Comparison of ENCODE assay signal across 17 cellular contexts in the genomic region with DNA sequence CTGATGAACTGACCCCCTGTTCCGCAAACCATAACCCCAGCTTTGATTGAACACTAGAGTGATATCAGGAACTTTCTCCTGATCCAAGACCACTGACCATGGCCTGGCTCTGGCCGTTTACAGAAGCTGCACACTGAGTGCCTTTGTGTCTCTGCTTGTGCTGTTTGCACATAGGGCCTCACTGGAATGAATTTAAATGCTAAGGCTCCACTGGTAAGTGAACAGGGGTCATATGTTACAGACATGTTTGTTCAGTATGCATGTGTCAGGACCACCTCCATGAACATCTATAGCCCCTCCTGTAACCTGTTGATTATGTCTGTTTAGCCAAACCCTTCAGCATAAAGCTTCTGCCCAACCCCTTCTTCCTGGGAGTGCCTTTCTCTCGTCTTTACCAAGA.
DNase-seq lines count a peak whose midpoint lies in the region.
"Had no signal": no experiment of that assay in that cellular context is flagged by ENCODE, and none has a peak within 500 bp of the region (broad histone marks: within the 10 kb centered on the region; RNA-seq: fewer than 3 reads in every experiment).

No MANE protein-coding gene starts in this region.

- H3K9me3 Mint-ChIP-seq in T-helper 2 cell treated with Interferon-gamma antibody and Interleukin-4, amounts not matched to agents 5 μg/mL and 100 μg/mL, for 36 hours: no peaks in the 10 kb centered on the region

- no peak overlapping the region for H3K27ac Mint-ChIP-seq in T-helper 2 cell treated with Interferon-gamma antibody and Interleukin-4, amounts not matched to agents 5 μg/mL and 100 μg/mL, for 36 hours

- no peaks in the 10 kb centered on the region for H3K36me3 ChIP-seq in BLaER1
- H3K36me3 ChIP-seq: BE2C had no signal

- no peaks in the 10 kb centered on the region for H4K20me1 ChIP-seq in BLaER1

- H3K27me3 ChIP-seq in BLaER1: no peaks in the 10 kb centered on the region
- H3K27me3 ChIP-seq: BE2C had no signal

- peak overlapping the region; percentile 74 for H3K4me2 ChIP-seq in BLaER1
- H3K4me2 ChIP-seq: KMS-11 had no signal

- peak overlapping the region; percentile 59 for H3K4me3 Mint-ChIP-seq in T-helper 2 cell treated with Interferon-gamma antibody and Interleukin-4, amounts not matched to agents 5 μg/mL and 100 μg/mL, for 36 hours

- H3K4me3 ChIP-seq in BLaER1 (no peak overlapping the region), iPS-18c (ENCODE audit: insufficient read depth, low read depth, low read length) (0 out of 2 replicates have a peak overlapping the region, but pooled peaks have one; percentile 0)

- DNase-seq in T-helper 2 cell treated with Interferon-gamma antibody and Interleukin-4, amounts not matched to agents 5 μg/mL and 100 μg/mL, for 36 hours (ENCODE audit: low spot score): no peak
- DNase-seq in T-helper 2 cell (no peak), NAMALWA (ENCODE audit: low spot score) (peak; percentile 43), ACHN (no peak), DMS153 (lab: John Stamatoyannopoulos, UW) (no peak), NCI-H128 (lab: John Stamatoyannopoulos, UW; ENCODE audit: unreplicated experiment) (no peak)
- DNase-seq: NCI-H1105, NCI-H1694 treated with DMSO at 0.1 percent for 48 hours, NCI-H2107, NCI-H2227 treated with DMSO at 0.1 percent for 48 hours, NCI-H524, SHP77 had no signal

- peaks cover 40% of the 10 kb centered on the region for H3K4me1 ChIP-seq in BLaER1
- H3K4me1 ChIP-seq: BE2C had no signal

- peak overlapping the region; percentile 89 for H3K27ac ChIP-seq in BLaER1
- H3K27ac ChIP-seq: 22Rv1, KMS-11 had no signal

- in situ Hi-C loops in ACHN (cut with HindIII; ENCODE audit: low pct_ligation_motif_present, low pct_unique_long_range_greater_than_20kb, low sequenced_read_pairs): no loop called here

- H3K4me1 Mint-ChIP-seq in T-helper 2 cell treated with Interferon-gamma antibody and Interleukin-4, amounts not matched to agents 5 μg/mL and 100 μg/mL, for 36 hours (ENCODE audit: low read depth): peaks cover 30% of the 10 kb centered on the region

- H3K27me3 Mint-ChIP-seq in T-helper 2 cell treated with Interferon-gamma antibody and Interleukin-4, amounts not matched to agents 5 μg/mL and 100 μg/mL, for 36 hours (ENCODE audit: low read depth): no peaks in the 10 kb centered on the region

- peak overlapping the region; percentile 71 for H3K9ac ChIP-seq in BLaER1
- H3K9ac ChIP-seq: KMS-11 had no signal

- no peaks in the 10 kb centered on the region for H3K9me3 ChIP-seq in BLaER1
- H3K9me3 ChIP-seq in iPS-18c (ENCODE audit: control insufficient read depth, insufficient read depth, low read length): peaks cover 2% of the 10 kb centered on the region
- H3K9me3 ChIP-seq: BE2C had no signal

- no peaks in the 10 kb centered on the region for H3K36me3 Mint-ChIP-seq in T-helper 2 cell treated with Interferon-gamma antibody and Interleukin-4, amounts not matched to agents 5 μg/mL and 100 μg/mL, for 36 hours (ENCODE audit: low read depth)
